Comparison of ENCODE assay signal across 9 cellular contexts in the genomic region with DNA sequence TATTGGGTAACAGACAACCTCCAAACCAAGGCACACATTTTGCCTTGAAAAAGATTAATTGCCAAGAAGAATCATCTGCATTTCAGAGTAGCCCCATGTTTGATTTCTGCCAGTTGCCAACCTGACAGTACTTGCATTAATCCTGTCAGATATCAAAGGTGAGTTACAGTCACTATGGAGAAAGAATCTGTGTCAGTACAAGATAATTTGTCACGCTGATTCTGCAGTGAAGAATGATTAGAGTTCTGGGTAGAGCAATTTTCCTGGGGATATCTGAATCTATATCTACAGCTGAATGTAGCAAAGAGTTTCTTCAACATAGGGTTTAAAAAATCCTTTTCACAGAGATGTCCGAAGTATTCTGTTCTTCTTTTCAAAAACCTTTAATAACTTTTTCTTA.
"Had no signal": no experiment of that assay in that cellular context is flagged by ENCODE, and none has a peak within 500 bp of the region (broad histone marks: within the 10 kb centered on the region; RNA-seq: fewer than 3 reads in every experiment).

No MANE protein-coding gene starts in this region.

- H3K4me1 ChIP-seq: HAP-1 had no signal

- DNase-seq: GM23248, GOT3, H7, HFFc6, IMR-90, KG1 had no signal

- H3K27ac ChIP-seq: GM23248 had no signal

- H3K9ac ChIP-seq: GM23248 had no signal

- H3K36me3 ChIP-seq: HAP-1 had no signal

- H3K4me3 ChIP-seq: GM23248, HAP-1, K562 had no signal

- FAIRE-seq: HTR-8/SVneo, K562 had no signal
